In genomic region chr11:118146554-118146953, GRCh38 we compare ENCODE assay signal across 17 cellular contexts. TPM values are rescaled to one million over a fixed set of nuclear protein-coding genes. Genes with fewer than 3 reads are reported as not detected.
A peak's percentile ranks its signal among the peaks of the same experiment; 100 is the strongest.
DNase-seq lines count a peak whose midpoint lies in the region; TF ChIP-seq lines count a peak whose summit lies in the region.
"Had no signal": no experiment of that assay in that cellular context is flagged by ENCODE, and none has a peak within 500 bp of the region (broad histone marks: within the 10 kb centered on the region; RNA-seq: fewer than 3 reads in every experiment).

No MANE protein-coding gene starts in this region.

- CTCF ChIA-PET in activated CD4-positive, alpha-beta T cell treated with anti-CD3 and anti-CD28 coated beads, Interleukin-2, amount 10 ng/mL, durations not matched to agents 7 days and 5 days (lab: Charles Lee) = interaction anchor here (1.0 to 4.8 kb wide), 3 partner anchors 9 to 25 kb away, joined by 5 to 32 read pairs (median 5); no protein-coding TSS in a partner anchor

- H3K4me1 ChIP-seq in HUES64 (ENCODE audit: insufficient read depth, low read length) = peaks cover 6% of the 10 kb centered on the region; the same call in 1 of the 2 replicates
- no peaks in the 10 kb centered on the region for H3K4me1 ChIP-seq in osteoblast (ENCODE audit: insufficient read depth, low read length)
- peaks cover 7% of the 10 kb centered on the region for H3K4me1 ChIP-seq in effector memory CD4-positive, alpha-beta T cell (ENCODE audit: control insufficient read depth, insufficient read depth, low read length, poor library complexity, severe bottlenecking)
- H3K4me1 ChIP-seq: A549 had no signal

- H3K4me1 Mint-ChIP-seq in activated CD4-positive, alpha-beta T cell treated with anti-CD3 and anti-CD28 coated beads, Interleukin-2, amount 10 ng/mL, durations not matched to agents 7 days and 5 days = peaks cover 11% of the 10 kb centered on the region
- H3K4me1 Mint-ChIP-seq in chondrocyte (ENCODE audit: low read depth) = peaks cover 4% of the 10 kb centered on the region

- no peaks in the 10 kb centered on the region for H3K36me3 Mint-ChIP-seq in activated CD4-positive, alpha-beta T cell treated with anti-CD3 and anti-CD28 coated beads, Interleukin-2, amount 10 ng/mL, durations not matched to agents 7 days and 5 days (ENCODE audit: low read depth)
- no peaks in the 10 kb centered on the region for H3K36me3 Mint-ChIP-seq in chondrocyte (ENCODE audit: low read depth)

- H3K4me3 Mint-ChIP-seq in activated CD4-positive, alpha-beta T cell treated with anti-CD3 and anti-CD28 coated beads, Interleukin-2, amount 10 ng/mL, durations not matched to agents 7 days and 5 days = peak overlapping the region; percentile 72
- peak overlapping the region; percentile 55 for H3K4me3 Mint-ChIP-seq in chondrocyte (ENCODE audit: unreplicated experiment)

- WGBS in HUES64 = 83% methylated on average over 6 of the region's 6 CpGs

- no peaks in the 10 kb centered on the region for H3K79me2 ChIP-seq in osteoblast (ENCODE audit: insufficient read depth, low read length)

- H3K4me3 ChIP-seq in HUES64 (ENCODE audit: low read length) (peak overlapping the region; percentile 57; the same call in 1 of the 2 replicates), osteoblast (ENCODE audit: insufficient read depth, low read length) (no peak overlapping the region)
- H3K4me3 ChIP-seq in effector memory CD4-positive, alpha-beta T cell (ENCODE audit: insufficient read depth, low read depth, low read length, poor library complexity, severe bottlenecking) = no peak overlapping the region

- H3K9me3 Mint-ChIP-seq in activated CD4-positive, alpha-beta T cell treated with anti-CD3 and anti-CD28 coated beads, Interleukin-2, amount 10 ng/mL, durations not matched to agents 7 days and 5 days = no peaks in the 10 kb centered on the region
- no peaks in the 10 kb centered on the region for H3K9me3 Mint-ChIP-seq in chondrocyte (ENCODE audit: low read depth)

- no peak for TF ChIP-seq CTCF in chondrocyte (IDR thresholded peaks at IDR 0.05)
- TF ChIP-seq CTCF in osteoblast (IDR thresholded peaks at IDR 0.05; ENCODE audit: extremely low read depth, low read depth, low read length) = no peak

- H3K27me3 Mint-ChIP-seq in activated CD4-positive, alpha-beta T cell treated with anti-CD3 and anti-CD28 coated beads, Interleukin-2, amount 10 ng/mL, durations not matched to agents 7 days and 5 days = peaks cover 79% of the 10 kb centered on the region
- peaks cover 49% of the 10 kb centered on the region for H3K27me3 Mint-ChIP-seq in chondrocyte (ENCODE audit: low read depth)

- H3K27ac ChIP-seq in HUES64 (ENCODE audit: low read depth, low read length) = no peak overlapping the region
- no peak overlapping the region for H3K27ac ChIP-seq in osteoblast (ENCODE audit: low read depth, low read length)
- no peak overlapping the region for H3K27ac ChIP-seq in effector memory CD4-positive, alpha-beta T cell (ENCODE audit: insufficient read depth, low read length, poor library complexity, severe bottlenecking)

- no peak overlapping the region for H3K9ac ChIP-seq in HUES64 (ENCODE audit: low read depth, low read length)

- no peak for DNase-seq in activated CD4-positive, alpha-beta T cell treated with anti-CD3 and anti-CD28 coated beads, Interleukin-2, amount 10 ng/mL, durations not matched to agents 7 days and 5 days
- no peak for DNase-seq in activated CD4-positive, alpha-beta T cell treated with anti-CD3 and anti-CD28 coated beads for 1 hour
- DNase-seq in chondrocyte (ENCODE audit: low spot score) (no peak), osteoblast (ENCODE audit: insufficient read length, low spot score, missing footprints) (peak; percentile 25), hypothalamus (lab: John Stamatoyannopoulos, UW) (no peak), cerebellar cortex (ENCODE audit: low spot score) (no peak)
- no peak for DNase-seq in effector memory CD4-positive, alpha-beta T cell
- DNase-seq: KBM-7, NCI-H1417 treated with DMSO at 0.1 percent for 48 hours, NCI-H510A treated with DMSO at 0.1 percent for 48 hours, T1000 had no signal

- H3K9me3 ChIP-seq in HUES64 (ENCODE audit: insufficient read depth, low read depth, low read length) = no peaks in the 10 kb centered on the region
- H3K9me3 ChIP-seq in osteoblast (ENCODE audit: low read depth, low read length) = no peaks in the 10 kb centered on the region
- no peaks in the 10 kb centered on the region for H3K9me3 ChIP-seq in effector memory CD4-positive, alpha-beta T cell (ENCODE audit: control insufficient read depth, low read length)
- H3K9me3 ChIP-seq: A549, thyroid gland had no signal

- H3K4me2 ChIP-seq in osteoblast (ENCODE audit: insufficient read depth, low read length) = no peak overlapping the region

- H3K36me3 ChIP-seq in HUES64 (ENCODE audit: insufficient read depth, low read length) (no peaks in the 10 kb centered on the region), osteoblast (ENCODE audit: insufficient read depth, low read length) (no peaks in the 10 kb centered on the region)
- H3K36me3 ChIP-seq in effector memory CD4-positive, alpha-beta T cell (ENCODE audit: control insufficient read depth, insufficient read depth, low read length) = no peaks in the 10 kb centered on the region
- H3K36me3 ChIP-seq: thyroid gland had no signal

- no peak overlapping the region for H2AFZ ChIP-seq in osteoblast (ENCODE audit: low read length)

- POLR2A ChIA-PET in activated CD4-positive, alpha-beta T cell treated with anti-CD3 and anti-CD28 coated beads, Interleukin-2, amount 10 ng/mL, durations not matched to agents 7 days and 5 days (lab: Charles Lee) = no interaction called here

- H4K20me1 ChIP-seq in osteoblast (ENCODE audit: insufficient read depth, low read length) = no peaks in the 10 kb centered on the region

- H3K27ac Mint-ChIP-seq in activated CD4-positive, alpha-beta T cell treated with anti-CD3 and anti-CD28 coated beads, Interleukin-2, amount 10 ng/mL, durations not matched to agents 7 days and 5 days = no peak overlapping the region
- no peak overlapping the region for H3K27ac Mint-ChIP-seq in chondrocyte (ENCODE audit: unreplicated experiment)

- H3K27me3 ChIP-seq in HUES64 (ENCODE audit: insufficient read depth, low read length) = peaks cover 85% of the 10 kb centered on the region
- H3K27me3 ChIP-seq in osteoblast (ENCODE audit: insufficient read depth, low read length) = peaks cover 47% of the 10 kb centered on the region
- H3K27me3 ChIP-seq in effector memory CD4-positive, alpha-beta T cell (replicated peaks; ENCODE audit: control insufficient read depth, insufficient read depth, low read length, poor library complexity, severe bottlenecking) = peaks cover 14% of the 10 kb centered on the region

RNA-seq across cellular contexts. Expression of gene SCN4B, which starts 6.1 kb away (rescaled TPM):
- total RNA-seq in activated CD4-positive, alpha-beta T cell treated with anti-CD3 and anti-CD28 coated beads, Interleukin-2, amount 10 ng/mL, durations not matched to agents 7 days and 5 days = under 1 TPM in 1 of 2 experiments, not detected in 1; 0.10 TPM
- polyA plus RNA-seq in HUES64 (2013, experiment 1 of 2) = 1.8 TPM
- 2.0 TPM for polyA plus RNA-seq in HUES64 (2013, experiment 2 of 2)
- total RNA-seq in chondrocyte (0.28 to 0.42 TPM in 2 of 3 replicates, not detected in the other), osteoblast (under 0.01 and 0.36 TPM in 2 replicates)
- total RNA-seq: RPMI7951 had no signal

RNA-seq across cellular contexts. Expression of gene SCN2B, which starts 29.9 kb away (rescaled TPM):
- not detected for total RNA-seq in activated CD4-positive, alpha-beta T cell treated with anti-CD3 and anti-CD28 coated beads, Interleukin-2, amount 10 ng/mL, durations not matched to agents 7 days and 5 days
- 0.15 TPM for polyA plus RNA-seq in HUES64 (2013, experiment 1 of 2)
- 0.13 TPM for polyA plus RNA-seq in HUES64 (2013, experiment 2 of 2)
- 0.12 to 0.24 TPM (median 0.13 TPM) in 3 replicates for total RNA-seq in chondrocyte
- not detected in 2 replicates for total RNA-seq in osteoblast
- total RNA-seq: glomerular endothelial cell, RPMI7951 had no signal
- polyA plus RNA-seq: A549, aorta had no signal

RNA-seq across cellular contexts. Expression of gene SMIM35, which starts 59.8 kb away (rescaled TPM):
- total RNA-seq in activated CD4-positive, alpha-beta T cell treated with anti-CD3 and anti-CD28 coated beads, Interleukin-2, amount 10 ng/mL, durations not matched to agents 7 days and 5 days = under 1 TPM; 0.27 TPM
- not detected for polyA plus RNA-seq in HUES64 (2013, experiment 1 of 2)
- polyA plus RNA-seq in HUES64 (2013, experiment 2 of 2) = not detected
- total RNA-seq in chondrocyte = not detected in 3 replicates
- total RNA-seq in osteoblast = not detected in 2 replicates
- total RNA-seq: RPMI7951, thyroid gland had no signal
- polyA plus RNA-seq: A549, aorta had no signal
